ENCODE assay signal across 8 cellular contexts in genomic region chr12:122081108-122081696, GRCh38. TPM values are rescaled to one million over a fixed set of nuclear protein-coding genes. Genes with fewer than 3 reads are reported as not detected.
DNase-seq lines count a peak whose midpoint lies in the region; ATAC-seq, FAIRE-seq and TF ChIP-seq lines count a peak whose summit lies in the region.

No MANE protein-coding gene starts in this region.

- CTCF ChIA-PET in RWPE1 (lab: Yijun Ruan, JAX): interaction anchor here (0.6 to 1.6 kb wide), 4 partner anchors 24 to 41 kb away, joined by 3 to 5 read pairs (median 4); no protein-coding TSS in a partner anchor
- CTCF ChIA-PET in endothelial cell of umbilical vein (lab: Charles Lee): interaction anchor here (0.6 to 3.9 kb wide), 14 partner anchors 14 to 165 kb away, joined by 3 to 42 read pairs (median 5); partner anchors contain the start of gene CFAP251

- H3K4me1 ChIP-seq in endothelial cell of umbilical vein (ENCODE audit: control insufficient read depth, extremely low read depth, insufficient read depth, low read length) (peaks cover 36% of the 10 kb centered on the region), neural progenitor cell (peaks cover 19% of the 10 kb centered on the region)

- H3K27me3 ChIP-seq in endothelial cell of umbilical vein (ENCODE audit: control insufficient read depth in 2 of 2, insufficient read depth in 2 of 2, low read length in 2 of 2) (no peaks in the 10 kb centered on the region), neural progenitor cell (peaks cover 73% of the 10 kb centered on the region)

- peak overlapping the region in 2 of 3 experiments; percentile 44 to 76 for H3K4me3 ChIP-seq in endothelial cell of umbilical vein (replicated peaks in 1 of 3; ENCODE audit: insufficient read depth in 1 of 3, low read depth in 1 of 3, low read length in 3 of 3)
- H3K4me3 ChIP-seq in neural progenitor cell: no peak overlapping the region

- H3K27ac ChIP-seq in RWPE1: peak overlapping the region; percentile 92
- peak overlapping the region; percentile 76 for H3K27ac ChIP-seq in endothelial cell of umbilical vein (ENCODE audit: insufficient read depth, low read depth, low read length)
- no peak overlapping the region for H3K27ac ChIP-seq in neural progenitor cell

- H2AFZ ChIP-seq in endothelial cell of umbilical vein (ENCODE audit: low read depth, low read length) (no peak overlapping the region), neural progenitor cell (replicated peaks) (no peak overlapping the region)

- peaks cover 6% of the 10 kb centered on the region for H3K27me3 Mint-ChIP-seq in neural progenitor cell (ENCODE audit: insufficient read depth, low read depth)

- H3K4me1 Mint-ChIP-seq in neural progenitor cell: peaks cover 37% of the 10 kb centered on the region

- H3K79me2 ChIP-seq in endothelial cell of umbilical vein (ENCODE audit: control insufficient read depth, insufficient read depth, low read length) (peaks cover 62% of the 10 kb centered on the region), neural progenitor cell (ENCODE audit: low read depth) (no peaks in the 10 kb centered on the region)

- H4K20me1 ChIP-seq in endothelial cell of umbilical vein (replicated peaks; ENCODE audit: control insufficient read depth, extremely low read depth, insufficient read depth, low read length) (no peaks in the 10 kb centered on the region), neural progenitor cell (ENCODE audit: low read depth) (peaks cover 31% of the 10 kb centered on the region)

- H3K9me3 ChIP-seq in endothelial cell of umbilical vein (replicated peaks; ENCODE audit: control insufficient read depth, insufficient read depth, low read length): no peaks in the 10 kb centered on the region
- no peaks in the 10 kb centered on the region for H3K9me3 ChIP-seq in neural progenitor cell (ENCODE audit: low read depth)

- peak; percentile 35 for DNase-seq in GF-D8 (lab: John Stamatoyannopoulos, UW)
- DNase-seq in RWPE1 (ENCODE audit: low spot score): peak; percentile 55
- peak; percentile 39 for DNase-seq in endothelial cell of umbilical vein (ENCODE audit: low read depth, low spot score)
- DNase-seq in neural progenitor cell (ENCODE audit: low spot score): no peak
- no peak for DNase-seq in DMS79 treated with DMSO at 0.1 percent for 48 hours (lab: John Stamatoyannopoulos, UW)
- no peak for DNase-seq in NCI-H82 treated with DMSO at 0.1 percent for 48 hours (lab: John Stamatoyannopoulos, UW; ENCODE audit: unreplicated experiment)

- no peaks in the 10 kb centered on the region for H3K9me1 ChIP-seq in endothelial cell of umbilical vein (replicated peaks; ENCODE audit: control insufficient read depth, extremely low read depth, insufficient read depth, low read length)

- peak overlapping the region; percentile 46 for H3K4me3 Mint-ChIP-seq in neural progenitor cell

- H3K36me3 ChIP-seq in endothelial cell of umbilical vein (ENCODE audit: control insufficient read depth in 2 of 2, extremely low read depth in 1 of 2, insufficient read depth in 2 of 2, low read length in 2 of 2) (peaks cover 2 to 8% of the 10 kb centered on the region in 2 experiments), neural progenitor cell (no peaks in the 10 kb centered on the region)

- TF ChIP-seq CTCF in RWPE1 (conservative IDR thresholded peaks at IDR 0.05; ENCODE audit: low read depth) (no peak), endothelial cell of umbilical vein (IDR thresholded peaks at IDR 0.05; ENCODE audit: extremely low read depth in 1 of 2, insufficient read depth in 1 of 2, low read depth in 1 of 2, low read length in 2 of 2) (no peak), neural progenitor cell (IDR thresholded peaks at IDR 0.05) (no peak)

- peaks cover 6% of the 10 kb centered on the region for H3F3A ChIP-seq in neural progenitor cell (ENCODE audit: low read depth)

- no peak for ATAC-seq in GM19467 (IDR thresholded peaks at IDR 0.05; ENCODE audit: unreplicated experiment)
- no peak for ATAC-seq in GM18519 (IDR thresholded peaks at IDR 0.05; ENCODE audit: low FRiP score, unreplicated experiment)

- intact Hi-C loops in endothelial cell of umbilical vein (cut with micrococcal nuclease): no loop called here

- H3K9me3 Mint-ChIP-seq in neural progenitor cell: no peaks in the 10 kb centered on the region

- H3K36me3 Mint-ChIP-seq in neural progenitor cell: peaks cover 21% of the 10 kb centered on the region

- H3K4me2 ChIP-seq in endothelial cell of umbilical vein (ENCODE audit: insufficient read depth, low read length): peak overlapping the region; percentile 85
- no peak overlapping the region for H3K4me2 ChIP-seq in neural progenitor cell

- H3K27ac Mint-ChIP-seq in neural progenitor cell: no peak overlapping the region

- POLR2A ChIA-PET in RWPE1 (lab: Yijun Ruan, JAX; ENCODE audit: low non-redundant PET): interaction anchor here (0.7 kb wide), 1 partner anchor 8 kb away, joined by 4 read pairs; no protein-coding TSS in a partner anchor
- POLR2A ChIA-PET in endothelial cell of umbilical vein (lab: Charles Lee): interaction anchor here (1.2 to 2.3 kb wide), 4 partner anchors 9 to 42 kb away, joined by 3 to 12 read pairs (median 4); no protein-coding TSS in a partner anchor

- dilution Hi-C loops in endothelial cell of umbilical vein (cut with MboI; ENCODE audit: extremely low pct_ligation_motif_present, low sequenced_read_pairs): no loop called here

- TF ChIP-seq POLR2A in endothelial cell of umbilical vein (IDR thresholded peaks at IDR 0.05; ENCODE audit: low read depth, low read length): no peak

- no peak for FAIRE-seq in endothelial cell of umbilical vein (lab: Jason Lieb, UNC)

- H3K9ac ChIP-seq in endothelial cell of umbilical vein (replicated peaks; ENCODE audit: extremely low read depth, insufficient read depth, low read length): peak overlapping the region; percentile 60
- H3K9ac ChIP-seq in neural progenitor cell: no peak overlapping the region

- BruUV-seq in endothelial cell of umbilical vein (replicated peaks; lab: Mats Ljungman, UMichigan): no TSS peak

TF ChIP-seq in endothelial cell of umbilical vein, 7 proteins besides CTCF, POLR2A, EP300 and RAD21:
- TF ChIP-seq MAX (IDR thresholded peaks at IDR 0.05; ENCODE audit: insufficient read depth, insufficient read length) (no peak), MYC (IDR thresholded peaks at IDR 0.05; ENCODE audit: low read depth, low read length) (no peak), EZH2 (IDR thresholded peaks at IDR 0.05; ENCODE audit: borderline replicate concordance, low read depth, low read length, severe bottlenecking) (no peak), JUN (IDR thresholded peaks at IDR 0.05; ENCODE audit: borderline replicate concordance, insufficient read depth, insufficient read length, low read depth) (no peak)
TF ChIP-seq in endothelial cell of umbilical vein: peak in this region for 0.

RNA-seq across cellular contexts. Expression of gene MLXIP, which starts 2.6 kb away (rescaled TPM):
- total RNA-seq in endothelial cell of umbilical vein: 65.5 and 72.5 TPM in 2 replicates
- polyA plus RNA-seq in endothelial cell of umbilical vein: 22.0 and 37.6 TPM in 2 replicates
- polyA plus RNA-seq in endothelial cell of umbilical vein (2011; cell fraction: cytosol; rRNA removed): 17.9 and 18.2 TPM in 2 replicates
- 60.6 and 101 TPM in 2 replicates for polyA plus RNA-seq in endothelial cell of umbilical vein (2011; cell fraction: nucleus; rRNA removed)
- 43.7 and 45.8 TPM in 2 replicates for polyA plus RNA-seq in endothelial cell of umbilical vein (2012)
- polyA minus RNA-seq in endothelial cell of umbilical vein: 26.9 and 34.4 TPM in 2 replicates
- 26.7 TPM for polyA minus RNA-seq in endothelial cell of umbilical vein (2011; cell fraction: cytosol; rRNA and poly(A)+ RNA removed)
- 31.4 and 46.2 TPM in 2 replicates for polyA minus RNA-seq in endothelial cell of umbilical vein (2011; cell fraction: nucleus; rRNA and poly(A)+ RNA removed)
- 1.9 and 4.3 TPM in 2 replicates for total RNA-seq in neural progenitor cell (ENCODE audit: low replicate concordance)

RNA-seq across cellular contexts. Expression of gene BCL7A, which starts 59.5 kb away (rescaled TPM):
- total RNA-seq in endothelial cell of umbilical vein: 11.1 and 12.6 TPM in 2 replicates
- 9.5 and 9.7 TPM in 2 replicates for polyA plus RNA-seq in endothelial cell of umbilical vein
- 7.0 and 7.9 TPM in 2 replicates for polyA plus RNA-seq in endothelial cell of umbilical vein (2011; cell fraction: cytosol; rRNA removed)
- polyA plus RNA-seq in endothelial cell of umbilical vein (2011; cell fraction: nucleus; rRNA removed): 6.7 and 7.3 TPM in 2 replicates
- polyA plus RNA-seq in endothelial cell of umbilical vein (2012): 10.1 and 10.4 TPM in 2 replicates
- 6.7 and 6.9 TPM in 2 replicates for polyA minus RNA-seq in endothelial cell of umbilical vein
- polyA minus RNA-seq in endothelial cell of umbilical vein (2011; cell fraction: cytosol; rRNA and poly(A)+ RNA removed): 2.7 TPM
- 3.6 and 4.9 TPM in 2 replicates for polyA minus RNA-seq in endothelial cell of umbilical vein (2011; cell fraction: nucleus; rRNA and poly(A)+ RNA removed)
- 22.1 and 41.3 TPM in 2 replicates for total RNA-seq in neural progenitor cell (ENCODE audit: low replicate concordance)

Comparison
In these comparisons a context has a peak if more than half of its experiments do, and no peak if none do; other contexts are left out.
1. DNase-seq: peak in GF-D8 (single experiment), RWPE1 (single experiment) and endothelial cell of umbilical vein (single experiment); none in neural progenitor cell (single experiment), DMS79 treated with DMSO at 0.1 percent for 48 hours (single experiment) and NCI-H82 treated with DMSO at 0.1 percent for 48 hours (single experiment).
2. RNA of gene MLXIP, which starts 2.6 kb away (total RNA-seq): 65.5 to 72.5 TPM in endothelial cell of umbilical vein; 1.9 to 4.3 TPM in neural progenitor cell; every median in the first group is over 10 times any median in the second.